ENCODE assay signal across 13 cellular contexts in the genomic region with DNA sequence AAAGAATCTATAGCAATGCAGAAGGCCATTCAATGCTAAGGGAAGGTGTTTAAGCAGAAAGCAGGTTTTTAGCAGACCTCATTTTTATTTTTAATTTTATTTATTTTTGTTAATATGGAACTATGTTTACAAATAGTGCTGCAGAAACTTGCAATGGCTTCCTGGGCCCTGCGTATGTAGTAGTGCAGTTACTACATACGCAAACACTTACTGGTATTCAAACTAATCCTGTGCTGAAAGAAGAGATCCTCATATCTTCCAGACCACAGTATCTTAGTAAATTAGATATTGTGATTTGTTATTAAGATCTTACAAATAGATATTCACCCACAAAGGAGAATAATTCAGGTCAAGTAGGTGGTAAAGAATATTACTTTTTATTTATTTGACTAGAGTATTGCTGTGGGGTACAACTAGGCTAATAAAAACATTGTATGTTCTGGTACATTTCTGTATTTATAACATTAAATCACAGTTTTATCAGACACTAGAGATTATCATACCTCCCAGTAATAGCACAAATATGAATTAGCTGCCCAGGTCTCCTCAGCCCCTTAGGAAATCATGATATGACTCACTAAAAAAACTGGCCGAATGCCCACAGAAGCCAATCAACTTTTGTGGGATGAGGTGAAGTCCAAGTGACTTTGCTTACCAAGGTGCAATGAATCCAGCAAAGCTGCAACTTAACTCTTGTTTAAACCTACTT.
DNase-seq lines count a peak whose midpoint lies in the region; ATAC-seq lines count a peak whose summit lies in the region.
"Had no signal": no experiment of that assay in that cellular context is flagged by ENCODE, and none has a peak within 500 bp of the region (broad histone marks: within the 10 kb centered on the region; RNA-seq: fewer than 3 reads in every experiment).

No MANE protein-coding gene starts in this region.

- ATAC-seq in GM18498 (IDR thresholded peaks at IDR 0.05; ENCODE audit: unreplicated experiment), result no peak
- ATAC-seq: activated naive CD8-positive, alpha-beta T cell treated with anti-CD3 and anti-CD28 coated beads, Interleukin-2, amount 50 U/mL, for 24 hours; stimulated activated memory B cell treated with anti-CD40 and anti-IgM and Interleukin-4, amounts not matched to agents 10 μg/mL and 1 μg/mL and 100 μg/mL, for 72 hours had no signal

- in situ Hi-C loops in ACHN (cut with HindIII; ENCODE audit: low pct_ligation_motif_present, low pct_unique_long_range_greater_than_20kb, low sequenced_read_pairs), result no loop called here

- DNase-seq in ACHN (peak; percentile 82), HS-27A (ENCODE audit: low read depth) (peak; percentile 29), astrocyte of the hippocampus (ENCODE audit: low read depth, low spot score) (peak; percentile 82), kidney tubule cell (ENCODE audit: low spot score) (peak; percentile 79), NCI-H1092 (lab: John Stamatoyannopoulos, UW) (no peak), NCI-H2227 treated with DMSO at 0.1 percent for 48 hours (lab: John Stamatoyannopoulos, UW) (no peak)
- no peak for DNase-seq in activated CD8-positive, alpha-beta memory T cell treated with anti-CD3 and anti-CD28 coated beads, Interleukin-2, amount 50 U/mL, for 4 hours
- DNase-seq: activated naive CD8-positive, alpha-beta T cell treated with anti-CD3 and anti-CD28 coated beads, Interleukin-2, amount 50 U/mL, for 24 hours; foreskin melanocyte; NCI-H2171 treated with DMSO at 0.1 percent for 48 hours; stimulated activated CD4-positive, alpha-beta T cell treated with anti-CD3 and anti-CD28 coated beads, Interleukin-12 subunit alpha, Interleukin-12 subunit beta, amount 100 ng/mL, for 4 hours had no signal

Comparison
In these comparisons a context has a peak if more than half of its experiments do, and no peak if none do; other contexts are left out.
1. DNase-seq: peak in ACHN (single experiment), HS-27A (single experiment), astrocyte of the hippocampus (single experiment) and kidney tubule cell (single experiment); none in NCI-H1092 (single experiment), NCI-H2227 treated with DMSO at 0.1 percent for 48 hours (single experiment) and activated CD8-positive, alpha-beta memory T cell treated with anti-CD3 and anti-CD28 coated beads, Interleukin-2, amount 50 U/mL, for 4 hours (single experiment).